8 cellular contexts compared by ENCODE assay signal in the genomic region with DNA sequence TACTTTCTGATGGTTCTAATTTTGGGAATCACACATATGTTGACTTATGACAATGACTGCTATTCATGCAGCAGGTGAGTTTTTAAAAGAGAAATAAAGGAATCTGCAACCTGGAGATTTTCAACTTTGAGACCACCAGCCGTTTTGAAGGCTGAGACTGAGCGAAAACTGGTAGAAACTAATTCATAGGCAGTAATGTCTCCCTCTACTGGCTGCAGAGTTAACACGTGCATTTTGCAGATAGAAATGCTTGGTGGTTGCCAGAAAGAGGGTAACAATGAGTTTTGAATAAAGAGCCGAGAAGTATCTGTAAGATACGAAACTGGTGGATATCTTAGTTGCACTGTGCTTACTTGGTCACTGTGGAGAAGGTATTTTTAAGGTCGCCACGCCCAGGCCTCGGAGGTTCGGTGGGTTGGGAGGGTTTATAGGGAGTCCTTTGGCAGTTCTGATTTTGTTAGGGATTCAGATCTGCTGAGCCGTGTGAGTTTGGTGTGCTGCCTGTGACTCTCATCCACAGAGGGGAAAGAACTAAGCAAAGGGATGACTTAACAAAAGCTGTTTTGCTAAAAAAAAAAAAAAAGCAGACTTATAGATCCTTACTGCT.
A peak's percentile ranks its signal among the peaks of the same experiment; 100 is the strongest.
DNase-seq lines count a peak whose midpoint lies in the region; ATAC-seq and TF ChIP-seq lines count a peak whose summit lies in the region.
"Had no signal": no experiment of that assay in that cellular context is flagged by ENCODE, and none has a peak within 500 bp of the region (broad histone marks: within the 10 kb centered on the region; RNA-seq: fewer than 3 reads in every experiment).

No MANE protein-coding gene starts in this region.

- H3K9me3 ChIP-seq in adipocyte (ENCODE audit: control insufficient read depth, low read length): peaks cover 9% of the 10 kb centered on the region
- peaks cover 6% of the 10 kb centered on the region for H3K9me3 ChIP-seq in neural cell (ENCODE audit: low read length)

- ATAC-seq in HG03097 (IDR thresholded peaks at IDR 0.05; ENCODE audit: low FRiP score, unreplicated experiment): no peak

- no peak overlapping the region for H3K4me2 ChIP-seq in neural cell (ENCODE audit: low read length)

- peak; percentile 2 for DNase-seq in KG1 (lab: John Stamatoyannopoulos, UW)
- DNase-seq in adipocyte (ENCODE audit: low read depth): peak; percentile 1
- DNase-seq in activated gamma-delta T cell treated with Interleukin-2 at 50 U/mL for 16 hours: no peak
- no peak for DNase-seq in stimulated activated CD8-positive, alpha-beta memory T cell treated with anti-CD3 and anti-CD28 coated beads, Interleukin-4, amount 100 ng/mL, for 48 hours
- DNase-seq: NCI-H1092 had no signal

- no peaks in the 10 kb centered on the region for H3K4me1 ChIP-seq in adipocyte (ENCODE audit: control insufficient read depth, insufficient read depth, low read length)

- no peaks in the 10 kb centered on the region for H3K9me2 ChIP-seq in neural cell (ENCODE audit: insufficient read depth, low read length)

- no peak for TF ChIP-seq EP300 in neural cell (conservative IDR thresholded peaks at IDR 0.05; ENCODE audit: poor library complexity, severe bottlenecking)

- no peaks in the 10 kb centered on the region for H3F3A ChIP-seq in neural cell (ENCODE audit: insufficient read depth, low read length, poor library complexity, severe bottlenecking)

- no peak overlapping the region for H3K27ac ChIP-seq in neural cell (ENCODE audit: low read length)

- H3K9ac ChIP-seq in adipocyte (ENCODE audit: low read length) (no peak overlapping the region), neural cell (ENCODE audit: low read length) (no peak overlapping the region)

- H2AFZ ChIP-seq in neural cell (ENCODE audit: low read depth, low read length): no peak overlapping the region

- H3K27me3 ChIP-seq in adipocyte (replicated peaks; ENCODE audit: control insufficient read depth, insufficient read depth, low read length) (no peaks in the 10 kb centered on the region), neural cell (ENCODE audit: insufficient read depth, low read depth, low read length) (no peaks in the 10 kb centered on the region)

- peak; percentile 26 for TF ChIP-seq RAD21 in neural cell (conservative IDR thresholded peaks at IDR 0.05)

- H3K36me3 ChIP-seq in adipocyte (ENCODE audit: control insufficient read depth, insufficient read depth, low read length, severe bottlenecking) (no peaks in the 10 kb centered on the region), neural cell (ENCODE audit: insufficient read depth, low read length) (no peaks in the 10 kb centered on the region)

- no peaks in the 10 kb centered on the region for H4K20me1 ChIP-seq in neural cell (ENCODE audit: insufficient read depth)

- H3K4me3 ChIP-seq in adipocyte (ENCODE audit: low read length): no peak overlapping the region
- H3K4me3 ChIP-seq in neural cell (ENCODE audit: low read length): no peak overlapping the region

- TF ChIP-seq CTCF in GM12874 (IDR thresholded peaks at IDR 0.05; ENCODE audit: insufficient read depth, low read depth, low read length) (peak; percentile 50; the same call in 1 of the 2 replicates), neural cell (IDR thresholded peaks at IDR 0.05; ENCODE audit: poor library complexity, severe bottlenecking) (peak; percentile 54)

- no peaks in the 10 kb centered on the region for H3K79me2 ChIP-seq in neural cell (replicated peaks; ENCODE audit: insufficient read depth, low read length)

TF ChIP-seq in neural cell, 6 proteins besides CTCF, POLR2A, EP300 and RAD21:
- TF ChIP-seq POLR2AphosphoS5 (IDR thresholded peaks at IDR 0.05) (no peak), SMC3 (conservative IDR thresholded peaks at IDR 0.05; ENCODE audit: poor library complexity) (peak; percentile 51)

Comparison
In these comparisons a context has a peak if more than half of its experiments do, and no peak if none do; other contexts are left out.
1. DNase-seq: peak in KG1 (single experiment) and adipocyte (single experiment); none in activated gamma-delta T cell treated with Interleukin-2 at 50 U/mL for 16 hours (single experiment) and stimulated activated CD8-positive, alpha-beta memory T cell treated with anti-CD3 and anti-CD28 coated beads, Interleukin-4, amount 100 ng/mL, for 48 hours (single experiment).